Comparison of ENCODE assay signal across 8 cellular contexts in genomic region chr16:11949527-11949926, GRCh38. TPM values are rescaled to one million over a fixed set of nuclear protein-coding genes. Genes with fewer than 3 reads are reported as not detected.
A peak's percentile ranks its signal among the peaks of the same experiment; 100 is the strongest.
DNase-seq lines count a peak whose midpoint lies in the region; ATAC-seq, FAIRE-seq and TF ChIP-seq lines count a peak whose summit lies in the region.

No MANE protein-coding gene starts in this region.

- H3K27me3 ChIP-seq in KMS-11 (ENCODE audit: insufficient read depth, low read depth) (no peaks in the 10 kb centered on the region), endodermal cell (ENCODE audit: control insufficient read depth, insufficient read depth, low read length, poor library complexity, severe bottlenecking) (no peaks in the 10 kb centered on the region)
- no peaks in the 10 kb centered on the region for H3K27me3 ChIP-seq in effector memory CD4-positive, alpha-beta T cell (replicated peaks; ENCODE audit: control insufficient read depth, insufficient read depth, low read length, poor library complexity, severe bottlenecking)

- no peak overlapping the region for H3K4me3 ChIP-seq in KMS-11 (IDR thresholded peaks at IDR 0.05; ENCODE audit: insufficient read depth, low read depth, low read length)
- H3K4me3 ChIP-seq in endodermal cell (ENCODE audit: low read length) = no peak overlapping the region
- H3K4me3 ChIP-seq in effector memory CD4-positive, alpha-beta T cell (ENCODE audit: insufficient read depth, low read depth, low read length, poor library complexity, severe bottlenecking) = no peak overlapping the region

- no peak overlapping the region for H3K4me2 ChIP-seq in KMS-11

- H3K9me3 Mint-ChIP-seq in endodermal cell = no peaks in the 10 kb centered on the region

- DNase-seq in GM18507 (ENCODE audit: extremely low spot score, insufficient read length, low read depth) (peak; percentile 72), RKO (ENCODE audit: low spot score) (peak; percentile 68), endodermal cell (peak; percentile 84), middle frontal gyrus (ENCODE audit: extremely low spot score, low spot score) (peak; percentile 9)
- DNase-seq in effector memory CD4-positive, alpha-beta T cell = no peak

- H3K36me3 ChIP-seq in KMS-11 (ENCODE audit: insufficient read depth) (no peaks in the 10 kb centered on the region), endodermal cell (ENCODE audit: control insufficient read depth, insufficient read depth, low read length) (no peaks in the 10 kb centered on the region)
- no peaks in the 10 kb centered on the region for H3K36me3 ChIP-seq in effector memory CD4-positive, alpha-beta T cell (ENCODE audit: control insufficient read depth, insufficient read depth, low read length)

- no peaks in the 10 kb centered on the region for H3K4me1 Mint-ChIP-seq in endodermal cell

- no peak for ATAC-seq in GM18873 (IDR thresholded peaks at IDR 0.05; ENCODE audit: low FRiP score, unreplicated experiment)

- H3K4me1 ChIP-seq in KMS-11 (ENCODE audit: low read depth, poor library complexity, severe bottlenecking) (peaks cover 34% of the 10 kb centered on the region), endodermal cell (ENCODE audit: control insufficient read depth, insufficient read depth, low read length) (no peaks in the 10 kb centered on the region)
- H3K4me1 ChIP-seq in effector memory CD4-positive, alpha-beta T cell (ENCODE audit: control insufficient read depth, insufficient read depth, low read length, poor library complexity, severe bottlenecking) = no peaks in the 10 kb centered on the region

- no peak overlapping the region for H3K27ac ChIP-seq in C4-2B
- no peak overlapping the region for H3K27ac ChIP-seq in KMS-11
- no peak overlapping the region for H3K27ac ChIP-seq in endodermal cell (ENCODE audit: low read depth, low read length)
- H3K27ac ChIP-seq in effector memory CD4-positive, alpha-beta T cell (ENCODE audit: insufficient read depth, low read length, poor library complexity, severe bottlenecking) = no peak overlapping the region

- 17 to 19% methylated on average over 3 to 4 of the region's 4 CpGs for WGBS in endodermal cell (ENCODE audit: insufficient coverage in 1 of 2, insufficient read length in 1 of 2), 2 experiments

- no peaks in the 10 kb centered on the region for H3K79me2 ChIP-seq in KMS-11 (ENCODE audit: insufficient read depth, low read depth)

- H3K27ac Mint-ChIP-seq in endodermal cell = no peak overlapping the region

- no peaks in the 10 kb centered on the region for H4K20me1 ChIP-seq in KMS-11 (ENCODE audit: insufficient read depth)

- no peaks in the 10 kb centered on the region for H3K9me3 ChIP-seq in endodermal cell (ENCODE audit: control insufficient read depth, low read length)
- H3K9me3 ChIP-seq in effector memory CD4-positive, alpha-beta T cell (ENCODE audit: control insufficient read depth, low read length) = no peaks in the 10 kb centered on the region

- H3K27me3 Mint-ChIP-seq in endodermal cell (ENCODE audit: insufficient read depth) = no peaks in the 10 kb centered on the region

- H3K36me3 Mint-ChIP-seq in endodermal cell (ENCODE audit: low read depth) = no peaks in the 10 kb centered on the region

- peak; percentile 88 for FAIRE-seq in GM18507 (lab: Jason Lieb, UNC)

- H3K9ac ChIP-seq in KMS-11 = no peak overlapping the region
- H3K9ac ChIP-seq in endodermal cell (ENCODE audit: extremely low read depth, low read length, poor library complexity, severe bottlenecking) = no peak overlapping the region

- TF ChIP-seq CTCF in C4-2B (conservative IDR thresholded peaks at IDR 0.05) = peak; percentile 63
- peak; percentile 71 for TF ChIP-seq CTCF in KMS-11 (conservative IDR thresholded peaks at IDR 0.05; ENCODE audit: low read depth, low read length)
- peak; percentile 72 for TF ChIP-seq CTCF in endodermal cell (conservative IDR thresholded peaks at IDR 0.05)

- no peak overlapping the region for H2AFZ ChIP-seq in KMS-11 (ENCODE audit: low read depth)

- H3K4me3 Mint-ChIP-seq in endodermal cell = no peak overlapping the region

RNA-seq across cellular contexts. Expression of gene NPIPB2, which starts 7.7 kb away (rescaled TPM):
- 10 to 100 TPM; 10.2 to 15.0 TPM for total RNA-seq in endodermal cell
- 3.9 TPM for polyA plus RNA-seq in endodermal cell (2013, experiment 1 of 2)
- polyA plus RNA-seq in endodermal cell (2013, experiment 2 of 2) = 4.0 TPM

RNA-seq across cellular contexts. Expression of gene TNFRSF17, which starts 15.5 kb away (rescaled TPM):
- not detected for total RNA-seq in endodermal cell
- not detected for polyA plus RNA-seq in endodermal cell (2013, experiment 1 of 2)
- polyA plus RNA-seq in endodermal cell (2013, experiment 2 of 2) = not detected

RNA-seq across cellular contexts. Expression of gene SNX29, which starts 27.0 kb away (rescaled TPM):
- total RNA-seq in endodermal cell = 10 to 100 TPM; 11.0 to 18.3 TPM
- polyA plus RNA-seq in endodermal cell (2013, experiment 1 of 2) = 7.4 TPM
- polyA plus RNA-seq in endodermal cell (2013, experiment 2 of 2) = 6.9 TPM

RNA-seq across cellular contexts. Expression of gene GSPT1, which starts 33.8 kb away (rescaled TPM):
- total RNA-seq in endodermal cell = 100 to 1,000 TPM; 110 to 115 TPM
- polyA plus RNA-seq in endodermal cell (2013, experiment 1 of 2) = 94.4 TPM
- 97.2 TPM for polyA plus RNA-seq in endodermal cell (2013, experiment 2 of 2)

Comparison
In these comparisons a context has a peak if more than half of its experiments do, and no peak if none do; other contexts are left out.
1. DNase-seq: peak in GM18507 (single experiment), RKO (single experiment), endodermal cell (single experiment) and middle frontal gyrus (single experiment); none in effector memory CD4-positive, alpha-beta T cell (0 of 3).
2. Peak in every context shown above with its lines, with median percentiles within 50 percentile points of each other: CTCF ChIP-seq.